8 cellular contexts compared by ENCODE assay signal in genomic region chr4:98658287-98659105, GRCh38. TPM values are rescaled to one million over a fixed set of nuclear protein-coding genes. Genes with fewer than 3 reads are reported as not detected.
A peak's percentile ranks its signal among the peaks of the same experiment; 100 is the strongest.
DNase-seq lines count a peak whose midpoint lies in the region; ATAC-seq and TF ChIP-seq lines count a peak whose summit lies in the region.

TSS of gene TSPAN5 (minus strand) at chr4:98658611.

- H3K27me3 ChIP-seq in HUES6 (ENCODE audit: control insufficient read depth, insufficient read depth, low read length) (peaks cover 38% of the 10 kb centered on the region), SJCRH30 (no peaks in the 10 kb centered on the region)

- H3K4me1 Mint-ChIP-seq in nephron progenitor cell: peaks cover 54% of the 10 kb centered on the region

- peaks cover 39% of the 10 kb centered on the region for H3K4me1 ChIP-seq in HUES6 (ENCODE audit: control insufficient read depth, insufficient read depth, low read length)
- peaks cover 3% of the 10 kb centered on the region; the same call in 1 of the 2 replicates for H3K4me1 ChIP-seq in SJCRH30

- peaks cover 4% of the 10 kb centered on the region for H3K9me3 Mint-ChIP-seq in nephron progenitor cell

- DNase-seq in D341Med (ENCODE audit: low spot score): peak; percentile 96
- peak; percentile 83 to 88 for DNase-seq in SJCRH30
- DNase-seq in activated effector memory CD4-positive, alpha-beta T cell treated with anti-CD3 and anti-CD28 coated beads, Interleukin-2, amount 50 U/mL, for 16 hours: peak; percentile 94
- peak; percentile 63 for DNase-seq in fibroblast of the conjunctiva (ENCODE audit: low read depth)
- peak; percentile 90 for DNase-seq in nephron progenitor cell
- DNase-seq in stimulated activated naive CD8-positive, alpha-beta T cell treated with anti-CD3 and anti-CD28 coated beads, Interleukin-15, Interleukin-2, amounts not matched to agents 100 U/mL and 50 U/mL, for 24 hours: peak; percentile 90

- H3K27ac ChIP-seq in HUES6 (ENCODE audit: low read depth, low read length) (no peak within 1 kb of the TSS), SJCRH30 (peak within 1 kb of the TSS; percentile 35)

- H3K27me3 Mint-ChIP-seq in nephron progenitor cell (ENCODE audit: low read depth, poor library complexity): peaks cover 28% of the 10 kb centered on the region

- H3K36me3 Mint-ChIP-seq in nephron progenitor cell (ENCODE audit: low read depth): peaks cover 11% of the 10 kb centered on the region

- H3K9ac ChIP-seq in HUES6 (ENCODE audit: low read length): peak within 1 kb of the TSS; percentile 75

- no peak for TF ChIP-seq CTCF in nephron progenitor cell (IDR thresholded peaks at IDR 0.05)

- peak within 1 kb of the TSS; percentile 18 for H3K27ac Mint-ChIP-seq in nephron progenitor cell

- peak within 1 kb of the TSS; percentile 84 for H3K4me3 ChIP-seq in HUES6 (ENCODE audit: low read depth, low read length)
- H3K4me3 ChIP-seq in SJCRH30: peak within 1 kb of the TSS; percentile 66

- peak within 1 kb of the TSS; percentile 93 for H3K4me3 Mint-ChIP-seq in nephron progenitor cell

- no peaks in the 10 kb centered on the region for H3K36me3 ChIP-seq in HUES6 (ENCODE audit: control insufficient read depth, insufficient read depth, low read length)
- no peaks in the 10 kb centered on the region for H3K36me3 ChIP-seq in SJCRH30

- H3K9me3 ChIP-seq in HUES6 (ENCODE audit: control insufficient read depth, insufficient read depth, low read depth, low read length) (no peaks in the 10 kb centered on the region), SJCRH30 (replicated peaks) (no peaks in the 10 kb centered on the region)

- ATAC-seq in GM21447 (IDR thresholded peaks at IDR 0.05; ENCODE audit: unreplicated experiment): peak; percentile 62
- ATAC-seq in stimulated activated naive CD8-positive, alpha-beta T cell treated with anti-CD3 and anti-CD28 coated beads, Interleukin-15, Interleukin-2, amounts not matched to agents 100 U/mL and 50 U/mL, for 24 hours: peak; percentile 66

RNA-seq across cellular contexts. Expression of gene TSPAN5, which starts in this region (rescaled TPM):
- total RNA-seq in SJCRH30 (2014; rRNA removed; shearing (Covaris generic)): 24.6 and 27.2 TPM in 2 replicates
